Comparison of ENCODE assay signal across 18 cellular contexts in the genomic region with DNA sequence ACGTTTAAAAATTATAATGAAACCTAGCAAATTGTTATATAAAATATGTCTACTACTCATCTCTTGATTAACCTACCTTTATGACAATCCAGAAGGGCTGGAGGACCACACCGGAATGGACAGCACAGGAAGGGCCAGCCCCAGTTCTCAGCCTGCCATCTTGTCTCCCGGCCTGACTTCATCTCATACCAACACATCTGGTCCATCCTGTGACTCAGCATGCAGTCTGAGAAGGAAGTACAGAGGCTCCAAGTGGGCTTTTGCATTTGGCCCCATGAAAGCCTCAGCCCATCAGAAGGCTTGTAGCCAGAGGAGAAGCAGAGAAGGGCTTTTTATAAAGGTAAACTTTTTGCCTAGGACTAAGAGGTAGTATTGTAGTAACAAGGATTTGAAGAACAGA.
"Had no signal": no experiment of that assay in that cellular context is flagged by ENCODE, and none has a peak within 500 bp of the region (broad histone marks: within the 10 kb centered on the region; RNA-seq: fewer than 3 reads in every experiment).

No MANE protein-coding gene starts in this region.

- ATAC-seq: activated CD8-positive, alpha-beta T cell treated with anti-CD3 and anti-CD28 coated beads, Interleukin-2, amount 10 ng/mL, durations not matched to agents 7 days and 5 days; foreskin keratinocyte; lower lobe of right lung; naive thymus-derived CD8-positive, alpha-beta T cell; sciatic nerve had no signal

- DNase-seq: activated CD4-positive, alpha-beta T cell treated with anti-CD3 and anti-CD28 coated beads for 48 hours; activated CD4-positive, CD25-positive, alpha-beta regulatory T cell; activated CD8-positive, alpha-beta T cell treated with anti-CD3 and anti-CD28 coated beads, Interleukin-2, amount 10 ng/mL, durations not matched to agents 7 days and 5 days; activated naive CD4-positive, alpha-beta T cell treated with anti-CD3 and anti-CD28 coated beads for 36 hours; activated T-cell treated with anti-CD3 and anti-CD28 coated beads, Interleukin-2, amount 50 U/mL, for 24 hours; caudate nucleus; dorsolateral prefrontal cortex; endodermal cell; foreskin keratinocyte; islet precursor cell; lower lobe of right lung; naive thymus-derived CD8-positive, alpha-beta T cell; stimulated activated CD4-positive, alpha-beta T cell treated with anti-CD3 and anti-CD28 coated beads, Interleukin-4, amount 100 ng/mL, for 1 hour; stomach; trophoblast cell had no signal

- H3K4me3 ChIP-seq: dorsolateral prefrontal cortex, hepatocyte, lower lobe of right lung, smooth muscle cell, stomach had no signal
